30 cellular contexts compared by ENCODE assay signal in the genomic region with DNA sequence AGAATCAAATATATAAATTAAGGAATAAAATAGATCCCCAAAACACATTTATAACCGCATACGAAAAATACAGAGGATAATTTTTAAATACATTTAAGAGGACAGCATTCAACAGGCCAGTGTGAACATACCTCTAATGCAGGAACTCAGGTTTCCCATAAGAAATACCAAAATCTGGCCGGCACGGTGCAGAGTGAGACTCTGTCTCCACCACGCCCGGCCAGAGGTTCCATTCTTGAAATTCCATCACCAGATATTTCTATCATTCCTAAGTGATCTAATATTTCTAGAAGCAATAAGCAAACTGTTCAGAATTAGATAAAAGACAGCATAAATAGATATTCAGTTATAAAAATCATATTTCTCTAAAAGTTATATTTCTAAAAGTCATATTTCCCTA. TPM values are rescaled to one million over a fixed set of nuclear protein-coding genes. Genes with fewer than 3 reads are reported as not detected.
"Had no signal": no experiment of that assay in that cellular context is flagged by ENCODE, and none has a peak within 500 bp of the region (broad histone marks: within the 10 kb centered on the region; RNA-seq: fewer than 3 reads in every experiment).

No MANE protein-coding gene starts in this region.

- FAIRE-seq: endothelial cell of umbilical vein had no signal

- H3K36me3 ChIP-seq: adrenal gland, esophagus squamous epithelium, gastroesophageal sphincter had no signal

- DNase-seq: activated CD4-positive, alpha-beta memory T cell treated with anti-CD3 and anti-CD28 coated beads, Interleukin-2, amount 10 ng/mL, durations not matched to agents 7 days and 5 days; activated CD4-positive, alpha-beta T cell treated with anti-CD3 and anti-CD28 coated beads for 48 hours; activated CD4-positive, alpha-beta T cell treated with anti-CD3 and anti-CD28 coated beads, Interleukin-2, amount 50 U/mL, for 4 hours; activated effector memory CD4-positive, alpha-beta T cell treated with anti-CD3 and anti-CD28 coated beads, Interleukin-2, amount 50 U/mL, for 16 hours; activated naive CD4-positive, alpha-beta T cell treated with anti-CD3 and anti-CD28 coated beads for 36 hours; activated naive CD8-positive, alpha-beta T cell treated with anti-CD3 and anti-CD28 coated beads for 36 hours; activated naive CD8-positive, alpha-beta T cell treated with anti-CD3 and anti-CD28 coated beads, Interleukin-2, amount 50 U/mL, for 24 hours; activated T-cell treated with anti-CD3 and anti-CD28 coated beads, Interleukin-2, amount 50 U/mL, for 1 hour; activated T-cell treated with anti-CD3 and anti-CD28 coated beads, Interleukin-2, amount 50 U/mL, for 48 hours; amygdala; aorta; body of pancreas; caudate nucleus; cortex of kidney; dermis blood vessel endothelial cell; effector CD4-positive, alpha-beta T cell; effector memory CD8-positive, alpha-beta T cell; esophagus squamous epithelium; foreskin melanocyte; T-helper 2 cell had no signal

- H3K9me3 Mint-ChIP-seq: effector memory CD8-positive, alpha-beta T cell had no signal

- H3K27ac Mint-ChIP-seq: activated CD4-positive, alpha-beta memory T cell treated with anti-CD3 and anti-CD28 coated beads, Interleukin-2, amount 10 ng/mL, durations not matched to agents 7 days and 5 days; activated naive CD4-positive, alpha-beta T cell treated with anti-CD3 and anti-CD28 coated beads for 36 hours; activated naive CD4-positive, alpha-beta T cell treated with anti-CD3 and anti-CD28 coated beads, Interleukin-2, amount 50 U/mL, for 24 hours; activated naive CD8-positive, alpha-beta T cell treated with anti-CD3 and anti-CD28 coated beads for 36 hours; activated naive CD8-positive, alpha-beta T cell treated with anti-CD3 and anti-CD28 coated beads, Interleukin-2, amount 50 U/mL, for 24 hours; activated T-helper 1 cell treated with anti-CD3 and anti-CD28 coated beads, Interleukin-12 subunit alpha, Interleukin-12 subunit beta, Interleukin-2, Interleukin-4 antibody, amounts not matched to agents 30 ng/mL and 10 ng/mL and 1 ng/mL, durations not matched to agents 14 hours and 24 hours and 36 hours; activated T-helper 2 cell treated with anti-CD3 and anti-CD28 coated beads, Interferon-gamma antibody, Interleukin-2, Interleukin-4, amounts not matched to agents 10 μg/mL and 5 μg/mL and 100 μg/mL, durations not matched to agents 14 hours and 24 hours and 36 hours; effector memory CD8-positive, alpha-beta T cell; WTC11 had no signal

- H3K27me3 Mint-ChIP-seq: activated naive CD4-positive, alpha-beta T cell treated with anti-CD3 and anti-CD28 coated beads, Interleukin-2, amount 50 U/mL, for 24 hours; activated naive CD8-positive, alpha-beta T cell treated with anti-CD3 and anti-CD28 coated beads for 36 hours; activated naive CD8-positive, alpha-beta T cell treated with anti-CD3 and anti-CD28 coated beads, Interleukin-2, amount 50 U/mL, for 24 hours; effector memory CD8-positive, alpha-beta T cell had no signal

- H3K9me3 ChIP-seq: body of pancreas had no signal

- H3K4me1 ChIP-seq: adrenal gland, body of pancreas, esophagus squamous epithelium, gastroesophageal sphincter had no signal

- H3K36me3 Mint-ChIP-seq: activated naive CD4-positive, alpha-beta T cell treated with anti-CD3 and anti-CD28 coated beads, Interleukin-2, amount 50 U/mL, for 24 hours had no signal

- ATAC-seq: activated naive CD8-positive, alpha-beta T cell treated with anti-CD3 and anti-CD28 coated beads, Interleukin-2, amount 50 U/mL, for 24 hours; body of pancreas; effector memory CD8-positive, alpha-beta T cell; gastroesophageal sphincter; WTC11 had no signal

- H3K4me1 Mint-ChIP-seq: WTC11 had no signal

- H3K4me3 Mint-ChIP-seq: activated CD4-positive, alpha-beta memory T cell treated with anti-CD3 and anti-CD28 coated beads, Interleukin-2, amount 10 ng/mL, durations not matched to agents 7 days and 5 days; activated naive CD4-positive, alpha-beta T cell treated with anti-CD3 and anti-CD28 coated beads for 36 hours; activated naive CD4-positive, alpha-beta T cell treated with anti-CD3 and anti-CD28 coated beads, Interleukin-2, amount 50 U/mL, for 24 hours; activated naive CD8-positive, alpha-beta T cell treated with anti-CD3 and anti-CD28 coated beads for 36 hours; activated naive CD8-positive, alpha-beta T cell treated with anti-CD3 and anti-CD28 coated beads, Interleukin-2, amount 50 U/mL, for 24 hours; activated T-helper 1 cell treated with anti-CD3 and anti-CD28 coated beads, Interleukin-12 subunit alpha, Interleukin-12 subunit beta, Interleukin-2, Interleukin-4 antibody, amounts not matched to agents 30 ng/mL and 10 ng/mL and 1 ng/mL, durations not matched to agents 14 hours and 24 hours and 36 hours; effector memory CD8-positive, alpha-beta T cell; WTC11 had no signal

- H3K4me3 ChIP-seq: adrenal gland, body of pancreas, esophagus squamous epithelium, gastroesophageal sphincter had no signal

- H3K27me3 ChIP-seq: adrenal gland, body of pancreas had no signal

- H3K27ac ChIP-seq: adrenal gland, body of pancreas, epithelial cell of prostate, esophagus squamous epithelium, gastroesophageal sphincter, VCaP had no signal

RNA-seq across cellular contexts. Expression of a gene that starts 30.2 kb away (rescaled TPM):
- total RNA-seq: chondrocyte had no signal
